Comparison of ENCODE assay signal across 8 cellular contexts in genomic region chr2:5365871-5366461, GRCh38.
DNase-seq lines count a peak whose midpoint lies in the region; ATAC-seq and TF ChIP-seq lines count a peak whose summit lies in the region.

No MANE protein-coding gene starts in this region.

- H3K36me3 Mint-ChIP-seq in activated CD4-positive, alpha-beta T cell treated with anti-CD3 and anti-CD28 coated beads for 36 hours (ENCODE audit: low read depth): no peaks in the 10 kb centered on the region
- no peaks in the 10 kb centered on the region for H3K36me3 Mint-ChIP-seq in CD8-positive, alpha-beta memory T cell

- TF ChIP-seq CTCF in heart right ventricle (IDR thresholded peaks at IDR 0.05): peak; percentile 69 to 84 (median 77)
- TF ChIP-seq CTCF in sigmoid colon (IDR thresholded peaks at IDR 0.05): peak; percentile 51 to 82 (median 63)

- H3K27me3 Mint-ChIP-seq in activated CD4-positive, alpha-beta T cell treated with anti-CD3 and anti-CD28 coated beads for 36 hours: no peaks in the 10 kb centered on the region
- H3K27me3 Mint-ChIP-seq in CD8-positive, alpha-beta memory T cell: no peaks in the 10 kb centered on the region

- CTCF ChIA-PET in activated CD4-positive, alpha-beta T cell treated with anti-CD3 and anti-CD28 coated beads for 36 hours (lab: Charles Lee): interaction anchor here (0.7 to 1.2 kb wide), 5 partner anchors 12 to 1639 kb away, joined by 3 to 4 read pairs (median 3); no protein-coding TSS in a partner anchor
- CTCF ChIA-PET in CD8-positive, alpha-beta memory T cell (lab: Charles Lee): no interaction called here

- no peaks in the 10 kb centered on the region for H3K4me1 Mint-ChIP-seq in activated CD4-positive, alpha-beta T cell treated with anti-CD3 and anti-CD28 coated beads for 36 hours
- no peaks in the 10 kb centered on the region for H3K4me1 Mint-ChIP-seq in CD8-positive, alpha-beta memory T cell

- POLR2A ChIA-PET in activated CD4-positive, alpha-beta T cell treated with anti-CD3 and anti-CD28 coated beads for 36 hours (lab: Charles Lee): no interaction called here
- POLR2A ChIA-PET in CD8-positive, alpha-beta memory T cell (lab: Charles Lee): no interaction called here

- intact Hi-C loops in activated CD4-positive, alpha-beta T cell treated with anti-CD3 and anti-CD28 coated beads for 36 hours (cut with DNase I, micrococcal nuclease): loop anchor here (5.0 to 10.0 kb wide), 3 partner anchors 1404 to 1641 kb away; no protein-coding TSS in a partner anchor
- intact Hi-C loops in heart right ventricle (cut with DNase I): loop anchor here in 7 of 10 donors (5.0 to 10.0 kb wide), 4 partner anchors 319 to 1411 kb away; no protein-coding TSS in a partner anchor
- intact Hi-C loops in sigmoid colon (cut with DNase I): loop anchor here (5.0 to 10.0 kb wide), 4 partner anchors 81 to 371 kb away; partner anchors contain the start of gene SOX11

- TF ChIP-seq EP300 in sigmoid colon (IDR thresholded peaks at IDR 0.05): no peak

- H3K27ac ChIP-seq in heart right ventricle (no peak overlapping the region), sigmoid colon (no peak overlapping the region)
- no peak overlapping the region for H3K27ac ChIP-seq in CD8-positive, alpha-beta memory T cell (ENCODE audit: low read depth, low read length)

- TF ChIP-seq POLR2A in sigmoid colon (IDR thresholded peaks at IDR 0.05): no peak

- H3K27me3 ChIP-seq in heart right ventricle (peaks cover 0 to 5% (median 0%) of the 10 kb centered on the region in 7 donors), sigmoid colon (no peaks in the 10 kb centered on the region)
- no peaks in the 10 kb centered on the region for H3K27me3 ChIP-seq in CD8-positive, alpha-beta memory T cell (ENCODE audit: insufficient read depth, low read length, poor library complexity, severe bottlenecking)

- H3K9me3 Mint-ChIP-seq in activated CD4-positive, alpha-beta T cell treated with anti-CD3 and anti-CD28 coated beads for 36 hours (ENCODE audit: low read depth): no peaks in the 10 kb centered on the region
- peaks cover under 1 to 11% (median 4%) of the 10 kb centered on the region in 5 donors for H3K9me3 Mint-ChIP-seq in CD8-positive, alpha-beta memory T cell

- no peaks in the 10 kb centered on the region for H3K36me3 ChIP-seq in heart right ventricle
- no peaks in the 10 kb centered on the region for H3K36me3 ChIP-seq in sigmoid colon
- H3K36me3 ChIP-seq in CD8-positive, alpha-beta memory T cell (ENCODE audit: insufficient read depth, low read length): no peaks in the 10 kb centered on the region

- no peak overlapping the region for H3K4me3 Mint-ChIP-seq in activated CD4-positive, alpha-beta T cell treated with anti-CD3 and anti-CD28 coated beads for 36 hours
- H3K4me3 Mint-ChIP-seq in CD8-positive, alpha-beta memory T cell: no peak overlapping the region

- no peak overlapping the region for H3K27ac Mint-ChIP-seq in activated CD4-positive, alpha-beta T cell treated with anti-CD3 and anti-CD28 coated beads for 36 hours
- no peak overlapping the region for H3K27ac Mint-ChIP-seq in CD8-positive, alpha-beta memory T cell

- 16 to 17% methylated on average over 20 of the region's 20 CpGs for WGBS in heart right ventricle, 2 donors
- WGBS in sigmoid colon, 2 donors: 18 to 35% methylated on average over 20 of the region's 20 CpGs

- H3K4me3 ChIP-seq in heart right ventricle (no peak overlapping the region), sigmoid colon (no peak overlapping the region)
- H3K4me3 ChIP-seq in CD8-positive, alpha-beta memory T cell (ENCODE audit: low read length): no peak overlapping the region

- peak; percentile 65 for ATAC-seq in activated CD4-positive, alpha-beta T cell treated with anti-CD3 and anti-CD28 coated beads for 36 hours
- peak; percentile 96 for ATAC-seq in HG02623 (IDR thresholded peaks at IDR 0.05; ENCODE audit: unreplicated experiment)
- peak in 7 of 8 donors; percentile 61 to 83 (median 71) for ATAC-seq in heart right ventricle

- no peaks in the 10 kb centered on the region for H3K4me1 ChIP-seq in heart right ventricle
- peaks cover 0 to 10% (median 0%) of the 10 kb centered on the region in 4 donors for H3K4me1 ChIP-seq in sigmoid colon
- no peaks in the 10 kb centered on the region for H3K4me1 ChIP-seq in CD8-positive, alpha-beta memory T cell (ENCODE audit: insufficient read depth, low read length)

- peak; percentile 83 for DNase-seq in activated CD4-positive, alpha-beta T cell treated with anti-CD3 and anti-CD28 coated beads for 36 hours
- no peak for DNase-seq in activated CD4-positive, alpha-beta T cell treated with anti-CD3 and anti-CD28 coated beads for 1 hour
- DNase-seq in NCI-H146 (lab: John Stamatoyannopoulos, UW) (peak; percentile 79), heart right ventricle (peak; percentile 45 to 63), sigmoid colon (peak; percentile 79)
- DNase-seq in activated CD8-positive, alpha-beta memory T cell treated with anti-CD3 and anti-CD28 coated beads, Interleukin-2, amount 50 U/mL, for 48 hours: peak; percentile 90
- DNase-seq in CD8-positive, alpha-beta memory T cell: no peak

- H3K9me3 ChIP-seq in heart right ventricle (no peaks in the 10 kb centered on the region), sigmoid colon (no peaks in the 10 kb centered on the region)
- H3K9me3 ChIP-seq in CD8-positive, alpha-beta memory T cell (ENCODE audit: low read length): no peaks in the 10 kb centered on the region

Comparison
In these comparisons a context has a peak if more than half of its experiments do, and no peak if none do; other contexts are left out.
1. DNase-seq: peak in activated CD4-positive, alpha-beta T cell treated with anti-CD3 and anti-CD28 coated beads for 36 hours (single experiment), NCI-H146 (single experiment), activated CD8-positive, alpha-beta memory T cell treated with anti-CD3 and anti-CD28 coated beads, Interleukin-2, amount 50 U/mL, for 48 hours (single experiment), heart right ventricle (2 of 2) and sigmoid colon (single experiment); none in activated CD4-positive, alpha-beta T cell treated with anti-CD3 and anti-CD28 coated beads for 1 hour (single experiment) and CD8-positive, alpha-beta memory T cell (0 of 5).
2. Peak in every context shown above with its lines, with median percentiles within 50 percentile points of each other: ATAC-seq.